ENCODE assay signal across 10 cellular contexts in genomic region chr10:79581044-79581443, GRCh38. TPM values are rescaled to one million over a fixed set of nuclear protein-coding genes. Genes with fewer than 3 reads are reported as not detected.
"Had no signal": no experiment of that assay in that cellular context is flagged by ENCODE, and none has a peak within 500 bp of the region (broad histone marks: within the 10 kb centered on the region; RNA-seq: fewer than 3 reads in every experiment).

No MANE protein-coding gene starts in this region.

- H3K4me2 ChIP-seq: GM23338 had no signal

- H3K4me3 ChIP-seq: GM23338 had no signal

- H3K36me3 Mint-ChIP-seq: IgD-negative memory B cell had no signal

- ATAC-seq: GM23338, HepG2 had no signal

- H3K9me3 Mint-ChIP-seq: HFFc6 had no signal

- H2AFZ ChIP-seq: GM23338 had no signal

- DNase-seq: H9, HCEC 1CT, HFFc6 had no signal

- H3K27ac ChIP-seq: HL-60 had no signal

- H3K4me1 Mint-ChIP-seq: GM23338, IgD-negative memory B cell had no signal

- FAIRE-seq: H1, H54, HepG2 had no signal

- H3K4me3 Mint-ChIP-seq: GM23338, H9, HFFc6 had no signal

- H3K27ac Mint-ChIP-seq: GM23338, H9, HFFc6, IgD-negative memory B cell had no signal

RNA-seq across cellular contexts. Expression of gene SFTPA2, which starts 20.8 kb away (rescaled TPM):
- total RNA-seq: GM23338, H1, H9, HepG2, HFFc6, HT1080 had no signal
- polyA plus RNA-seq: GM23338, H1, IgD-negative memory B cell had no signal

RNA-seq across cellular contexts. Expression of gene SFTPA1, which starts 29.7 kb away (rescaled TPM):
- total RNA-seq: GM23338, H1, H9, HepG2, HFFc6, HT1080 had no signal
- polyA plus RNA-seq: GM23338, H1, HepG2, IgD-negative memory B cell had no signal
